ENCODE assay signal across 10 cellular contexts in genomic region chr1:52423771-52424170, GRCh38. TPM values are rescaled to one million over a fixed set of nuclear protein-coding genes. Genes with fewer than 3 reads are reported as not detected.
DNase-seq lines count a peak whose midpoint lies in the region; ATAC-seq, FAIRE-seq and TF ChIP-seq lines count a peak whose summit lies in the region.
"Had no signal": no experiment of that assay in that cellular context is flagged by ENCODE, and none has a peak within 500 bp of the region (broad histone marks: within the 10 kb centered on the region; RNA-seq: fewer than 3 reads in every experiment).

No MANE protein-coding gene starts in this region.

- no peak for ATAC-seq in Right ventricle myocardium inferior
- ATAC-seq in HG02678 (IDR thresholded peaks at IDR 0.05; ENCODE audit: unreplicated experiment), result no peak
- ATAC-seq in HG03196 (IDR thresholded peaks at IDR 0.05; ENCODE audit: unreplicated experiment), result no peak
- ATAC-seq: gastrocnemius medialis had no signal

- H3K27ac ChIP-seq in cardiac muscle cell, result peak overlapping the region; percentile 84
- H3K27ac ChIP-seq in small intestine (ENCODE audit: low read depth in 1 of 2, low read length in 1 of 2), result peak overlapping the region in 1 of 2 donors; percentile 70
- peak overlapping the region; percentile 85 for H3K27ac ChIP-seq in thymus (ENCODE audit: low read depth)
- H3K27ac ChIP-seq: parathyroid adenoma had no signal

- FAIRE-seq in small intestine (lab: Jason Lieb, UNC), result no peak

- H3K4me3 ChIP-seq in cardiac muscle cell (no peak overlapping the region), small intestine (ENCODE audit: low read depth in 1 of 2, low read length in 2 of 2) (no peak overlapping the region), thymus (ENCODE audit: low read length) (peak overlapping the region; percentile 33)
- H3K4me3 ChIP-seq: gastrocnemius medialis had no signal

- WGBS in small intestine, 3 donors, result 57 to 83% (median 71%) methylated on average over 9 of the region's 9 CpGs
- 9% methylated on average over 9 of the region's 9 CpGs for WGBS in thymus

- TF ChIP-seq CTCF in cardiac muscle cell (IDR thresholded peaks at IDR 0.05; ENCODE audit: low read depth, low read length), result no peak

- H3K27me3 ChIP-seq in cardiac muscle cell, result no peaks in the 10 kb centered on the region
- no peaks in the 10 kb centered on the region for H3K27me3 ChIP-seq in small intestine (ENCODE audit: control insufficient read depth in 2 of 2, insufficient read depth in 2 of 2, low read length in 2 of 2)
- no peaks in the 10 kb centered on the region for H3K27me3 ChIP-seq in thymus (ENCODE audit: control insufficient read depth, insufficient read depth)
- H3K27me3 ChIP-seq: gastrocnemius medialis had no signal

- intact Hi-C loops in Right ventricle myocardium inferior (cut with DNase I), result no loop called here

- H3K9me3 ChIP-seq in cardiac muscle cell (ENCODE audit: low read depth), result no peaks in the 10 kb centered on the region
- no peaks in the 10 kb centered on the region for H3K9me3 ChIP-seq in small intestine (ENCODE audit: control insufficient read depth, low read depth)
- H3K9me3 ChIP-seq in thymus (ENCODE audit: control insufficient read depth), result no peaks in the 10 kb centered on the region
- H3K9me3 ChIP-seq: gastrocnemius medialis had no signal

- H3K4me1 ChIP-seq in cardiac muscle cell (ENCODE audit: low read depth), result peaks cover 8% of the 10 kb centered on the region
- H3K4me1 ChIP-seq in small intestine (ENCODE audit: control insufficient read depth in 2 of 2, insufficient read depth in 1 of 2, low read depth in 1 of 2, low read length in 1 of 2), result no peaks in the 10 kb centered on the region
- peaks cover 14% of the 10 kb centered on the region for H3K4me1 ChIP-seq in thymus (ENCODE audit: control insufficient read depth, insufficient read depth, low read length)
- H3K4me1 ChIP-seq: gastrocnemius medialis, parathyroid adenoma had no signal

- DNase-seq in cardiac muscle cell (ENCODE audit: low read depth in 1 of 2, low spot score in 1 of 2) (peak in 1 of 2 donors; percentile 17), Right ventricle myocardium inferior (ENCODE audit: missing footprints) (no peak), small intestine (peak; percentile 27), DMS153 treated with DMSO at 0.1 percent for 48 hours (lab: John Stamatoyannopoulos, UW; ENCODE audit: unreplicated experiment) (no peak)
- peak; percentile 2 to 51 (median 34) for DNase-seq in activated naive CD4-positive, alpha-beta T cell (lab: John Stamatoyannopoulos, UW)
- DNase-seq: gastrocnemius medialis had no signal

- H3K36me3 ChIP-seq in cardiac muscle cell (peaks cover 32% of the 10 kb centered on the region), small intestine (ENCODE audit: control insufficient read depth in 2 of 2, insufficient read depth in 2 of 2, low read length in 2 of 2) (peaks cover 0 to 2% of the 10 kb centered on the region in 2 donors), thymus (ENCODE audit: control insufficient read depth, insufficient read depth) (no peaks in the 10 kb centered on the region)

RNA-seq across cellular contexts. Expression of gene PRPF38A, which starts 19.4 kb away (rescaled TPM):
- total RNA-seq in cardiac muscle cell, result 18.0 and 18.9 TPM in 2 replicates
- 43.4 and 53.4 TPM in 2 replicates for polyA plus RNA-seq in cardiac muscle cell
- 18.9 TPM for total RNA-seq in Right ventricle myocardium inferior
- polyA plus RNA-seq in small intestine, result 10 to 100 TPM; 11.6 to 29.9 (median 18.9) TPM
- polyA plus RNA-seq in thymus, result 25.4 TPM

RNA-seq across cellular contexts. Expression of gene ORC1, which starts 19.5 kb away (rescaled TPM):
- 2.2 and 4.5 TPM in 2 replicates for total RNA-seq in cardiac muscle cell
- polyA plus RNA-seq in cardiac muscle cell, result 3.4 and 4.6 TPM in 2 replicates
- total RNA-seq in Right ventricle myocardium inferior, result 0.46 TPM
- 1 to 10 TPM in 2 of 3 donors, under 1 TPM in 1; 0.22 to 5.3 (median 1.4) TPM for polyA plus RNA-seq in small intestine
- 0.96 TPM for polyA plus RNA-seq in thymus

RNA-seq across cellular contexts. Expression of gene CC2D1B, which starts 57.8 kb away (rescaled TPM):
- total RNA-seq in cardiac muscle cell (15.0 and 16.8 TPM in 2 replicates), Right ventricle myocardium inferior (14.1 TPM)
- polyA plus RNA-seq in cardiac muscle cell (4.8 and 14.4 TPM in 2 replicates), small intestine (10 to 100 TPM; 17.3 to 19.0 (median 17.5) TPM), thymus (36.4 TPM)

Comparison
In these comparisons a context has a peak if more than half of its experiments do, and no peak if none do; other contexts are left out.
1. DNase-seq: peak in activated naive CD4-positive, alpha-beta T cell (4 of 4) and small intestine (single experiment); none in Right ventricle myocardium inferior (single experiment) and DMS153 treated with DMSO at 0.1 percent for 48 hours (single experiment).